1 cellular context compared by ENCODE assay signal in the genomic region with DNA sequence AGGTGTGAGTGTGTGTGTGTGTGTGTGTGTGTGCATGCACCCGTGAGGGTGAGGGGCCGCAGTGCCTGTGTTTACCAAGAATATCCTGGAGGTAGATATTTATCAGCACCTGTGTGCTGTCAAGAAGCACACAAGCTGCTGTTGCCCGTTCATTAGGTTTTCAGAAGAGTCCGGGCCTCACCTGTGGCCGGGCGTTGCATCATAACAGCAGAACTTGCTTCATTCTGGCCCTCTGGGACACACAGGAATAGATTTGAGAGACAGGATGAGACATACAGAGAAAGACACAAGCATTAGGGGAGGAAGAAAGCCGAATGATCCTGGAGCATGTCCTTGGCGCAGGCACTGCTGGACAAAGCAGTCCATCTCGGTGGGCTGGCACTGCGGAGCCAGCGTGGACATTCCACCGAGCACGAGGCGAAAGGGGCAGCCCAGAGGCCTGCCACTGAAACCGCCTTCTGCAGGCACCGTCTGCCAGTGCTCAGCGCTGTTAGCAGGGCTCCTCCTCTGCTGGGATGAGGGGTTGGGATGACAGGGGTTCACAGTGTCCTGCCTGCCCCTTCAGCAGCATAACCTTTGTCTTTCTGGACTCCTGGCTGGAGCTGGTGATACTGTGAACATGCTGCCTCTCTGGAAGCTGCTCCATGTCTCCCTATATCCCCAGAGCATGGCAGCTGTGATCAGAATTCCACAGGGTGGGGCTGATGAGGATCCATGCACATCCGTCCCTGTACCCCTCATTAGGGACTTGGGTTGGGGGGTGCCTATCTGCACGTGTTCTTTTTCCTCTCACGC.
TF ChIP-seq lines count a peak whose summit lies in the region.

No MANE protein-coding gene starts in this region.

TF ChIP-seq in HepG2, 621 proteins besides CTCF, POLR2A, EP300 and RAD21 (continued from another document):
- TF ChIP-seq, protein P1, sequence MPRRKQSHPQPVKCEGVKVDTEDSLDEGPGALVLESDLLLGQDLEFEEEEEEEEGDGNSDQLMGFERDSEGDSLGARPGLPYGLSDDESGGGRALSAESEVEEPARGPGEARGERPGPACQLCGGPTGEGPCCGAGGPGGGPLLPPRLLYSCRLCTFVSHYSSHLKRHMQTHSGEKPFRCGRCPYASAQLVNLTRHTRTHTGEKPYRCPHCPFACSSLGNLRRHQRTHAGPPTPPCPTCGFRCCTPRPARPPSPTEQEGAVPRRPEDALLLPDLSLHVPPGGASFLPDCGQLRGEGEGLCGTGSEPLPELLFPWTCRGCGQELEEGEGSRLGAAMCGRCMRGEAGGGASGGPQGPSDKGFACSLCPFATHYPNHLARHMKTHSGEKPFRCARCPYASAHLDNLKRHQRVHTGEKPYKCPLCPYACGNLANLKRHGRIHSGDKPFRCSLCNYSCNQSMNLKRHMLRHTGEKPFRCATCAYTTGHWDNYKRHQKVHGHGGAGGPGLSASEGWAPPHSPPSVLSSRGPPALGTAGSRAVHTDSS (CRISPR knock-in tag; conservative IDR thresholded peaks at IDR 0.05): no peak
- TF ChIP-seq FOXO1 (CRISPR knock-in tag; IDR thresholded peaks at IDR 0.05): no peak
- TF ChIP-seq, protein P2, sequence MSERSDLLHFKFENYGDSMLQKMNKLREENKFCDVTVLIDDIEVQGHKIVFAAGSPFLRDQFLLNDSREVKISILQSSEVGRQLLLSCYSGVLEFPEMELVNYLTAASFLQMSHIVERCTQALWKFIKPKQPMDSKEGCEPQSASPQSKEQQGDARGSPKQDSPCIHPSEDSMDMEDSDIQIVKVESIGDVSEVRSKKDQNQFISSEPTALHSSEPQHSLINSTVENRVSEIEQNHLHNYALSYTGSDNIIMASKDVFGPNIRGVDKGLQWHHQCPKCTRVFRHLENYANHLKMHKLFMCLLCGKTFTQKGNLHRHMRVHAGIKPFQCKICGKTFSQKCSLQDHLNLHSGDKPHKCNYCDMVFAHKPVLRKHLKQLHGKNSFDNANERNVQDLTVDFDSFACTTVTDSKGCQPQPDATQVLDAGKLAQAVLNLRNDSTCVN (CRISPR knock-in tag; IDR thresholded peaks at IDR 0.05; ENCODE audit: borderline replicate concordance): no peak
- TF ChIP-seq, protein P3, sequence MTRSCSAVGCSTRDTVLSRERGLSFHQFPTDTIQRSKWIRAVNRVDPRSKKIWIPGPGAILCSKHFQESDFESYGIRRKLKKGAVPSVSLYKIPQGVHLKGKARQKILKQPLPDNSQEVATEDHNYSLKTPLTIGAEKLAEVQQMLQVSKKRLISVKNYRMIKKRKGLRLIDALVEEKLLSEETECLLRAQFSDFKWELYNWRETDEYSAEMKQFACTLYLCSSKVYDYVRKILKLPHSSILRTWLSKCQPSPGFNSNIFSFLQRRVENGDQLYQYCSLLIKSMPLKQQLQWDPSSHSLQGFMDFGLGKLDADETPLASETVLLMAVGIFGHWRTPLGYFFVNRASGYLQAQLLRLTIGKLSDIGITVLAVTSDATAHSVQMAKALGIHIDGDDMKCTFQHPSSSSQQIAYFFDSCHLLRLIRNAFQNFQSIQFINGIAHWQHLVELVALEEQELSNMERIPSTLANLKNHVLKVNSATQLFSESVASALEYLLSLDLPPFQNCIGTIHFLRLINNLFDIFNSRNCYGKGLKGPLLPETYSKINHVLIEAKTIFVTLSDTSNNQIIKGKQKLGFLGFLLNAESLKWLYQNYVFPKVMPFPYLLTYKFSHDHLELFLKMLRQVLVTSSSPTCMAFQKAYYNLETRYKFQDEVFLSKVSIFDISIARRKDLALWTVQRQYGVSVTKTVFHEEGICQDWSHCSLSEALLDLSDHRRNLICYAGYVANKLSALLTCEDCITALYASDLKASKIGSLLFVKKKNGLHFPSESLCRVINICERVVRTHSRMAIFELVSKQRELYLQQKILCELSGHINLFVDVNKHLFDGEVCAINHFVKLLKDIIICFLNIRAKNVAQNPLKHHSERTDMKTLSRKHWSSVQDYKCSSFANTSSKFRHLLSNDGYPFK (CRISPR knock-in tag; IDR thresholded peaks at IDR 0.05; ENCODE audit: borderline replicate concordance): 0 out of 2 replicates have a peak, but pooled peaks have one; percentile 28
- TF ChIP-seq, protein P4, sequence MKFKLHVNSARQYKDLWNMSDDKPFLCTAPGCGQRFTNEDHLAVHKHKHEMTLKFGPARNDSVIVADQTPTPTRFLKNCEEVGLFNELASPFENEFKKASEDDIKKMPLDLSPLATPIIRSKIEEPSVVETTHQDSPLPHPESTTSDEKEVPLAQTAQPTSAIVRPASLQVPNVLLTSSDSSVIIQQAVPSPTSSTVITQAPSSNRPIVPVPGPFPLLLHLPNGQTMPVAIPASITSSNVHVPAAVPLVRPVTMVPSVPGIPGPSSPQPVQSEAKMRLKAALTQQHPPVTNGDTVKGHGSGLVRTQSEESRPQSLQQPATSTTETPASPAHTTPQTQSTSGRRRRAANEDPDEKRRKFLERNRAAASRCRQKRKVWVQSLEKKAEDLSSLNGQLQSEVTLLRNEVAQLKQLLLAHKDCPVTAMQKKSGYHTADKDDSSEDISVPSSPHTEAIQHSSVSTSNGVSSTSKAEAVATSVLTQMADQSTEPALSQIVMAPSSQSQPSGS (CRISPR knock-in tag; IDR thresholded peaks at IDR 0.05): 0 out of 2 replicates have a peak, but pooled peaks have one; percentile 28
- TF ChIP-seq ESRRA (CRISPR knock-in tag; IDR thresholded peaks at IDR 0.05; ENCODE audit: low read depth): 0 out of 2 replicates have a peak, but pooled peaks have one; percentile 28
- no peak for TF ChIP-seq SPEN (CRISPR knock-in tag; IDR thresholded peaks at IDR 0.05; ENCODE audit: low read depth)
- TF ChIP-seq, protein P5, sequence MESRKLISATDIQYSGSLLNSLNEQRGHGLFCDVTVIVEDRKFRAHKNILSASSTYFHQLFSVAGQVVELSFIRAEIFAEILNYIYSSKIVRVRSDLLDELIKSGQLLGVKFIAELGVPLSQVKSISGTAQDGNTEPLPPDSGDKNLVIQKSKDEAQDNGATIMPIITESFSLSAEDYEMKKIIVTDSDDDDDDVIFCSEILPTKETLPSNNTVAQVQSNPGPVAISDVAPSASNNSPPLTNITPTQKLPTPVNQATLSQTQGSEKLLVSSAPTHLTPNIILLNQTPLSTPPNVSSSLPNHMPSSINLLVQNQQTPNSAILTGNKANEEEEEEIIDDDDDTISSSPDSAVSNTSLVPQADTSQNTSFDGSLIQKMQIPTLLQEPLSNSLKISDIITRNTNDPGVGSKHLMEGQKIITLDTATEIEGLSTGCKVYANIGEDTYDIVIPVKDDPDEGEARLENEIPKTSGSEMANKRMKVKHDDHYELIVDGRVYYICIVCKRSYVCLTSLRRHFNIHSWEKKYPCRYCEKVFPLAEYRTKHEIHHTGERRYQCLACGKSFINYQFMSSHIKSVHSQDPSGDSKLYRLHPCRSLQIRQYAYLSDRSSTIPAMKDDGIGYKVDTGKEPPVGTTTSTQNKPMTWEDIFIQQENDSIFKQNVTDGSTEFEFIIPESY (CRISPR knock-in tag; IDR thresholded peaks at IDR 0.05): 0 out of 2 replicates have a peak, but pooled peaks have one; percentile 10
- TF ChIP-seq ZNF225 (CRISPR knock-in tag; IDR thresholded peaks at IDR 0.05): peak; percentile 68
- peak; percentile 64; the same call in 1 of the 2 replicates for TF ChIP-seq ZNF292 (CRISPR knock-in tag; IDR thresholded peaks at IDR 0.05; ENCODE audit: borderline replicate concordance, low read depth)
- 0 out of 2 replicates have a peak, but pooled peaks have one; percentile 21 for TF ChIP-seq THAP11 (CRISPR knock-in tag; IDR thresholded peaks at IDR 0.05)
- TF ChIP-seq FOXA1 (IDR thresholded peaks at IDR 0.05): no peak
- TF ChIP-seq FOXA1 (CRISPR knock-in tag; IDR thresholded peaks at IDR 0.05): no peak
- TF ChIP-seq CEBPB (IDR thresholded peaks at IDR 0.05; ENCODE audit: borderline replicate concordance, low read depth, low read length): peak; percentile 99
- 0 out of 2 replicates have a peak, but pooled peaks have one; percentile 25 for TF ChIP-seq ZMYM4 (CRISPR knock-in tag; IDR thresholded peaks at IDR 0.05)
- TF ChIP-seq ARHGAP35 (CRISPR knock-in tag; IDR thresholded peaks at IDR 0.05; ENCODE audit: borderline replicate concordance): no peak
- TF ChIP-seq ZEB1 (IDR thresholded peaks at IDR 0.05; ENCODE audit: insufficient replicate concordance, low read depth): peak; percentile 68
- TF ChIP-seq SMC3 (IDR thresholded peaks at IDR 0.05; ENCODE audit: low read length): peak; percentile 12; the same call in 1 of the 2 replicates
- no peak for TF ChIP-seq JDP2 (CRISPR knock-in tag; IDR thresholded peaks at IDR 0.05; ENCODE audit: borderline replicate concordance)
